ENCODE assay signal across 2 cellular contexts in the genomic region with DNA sequence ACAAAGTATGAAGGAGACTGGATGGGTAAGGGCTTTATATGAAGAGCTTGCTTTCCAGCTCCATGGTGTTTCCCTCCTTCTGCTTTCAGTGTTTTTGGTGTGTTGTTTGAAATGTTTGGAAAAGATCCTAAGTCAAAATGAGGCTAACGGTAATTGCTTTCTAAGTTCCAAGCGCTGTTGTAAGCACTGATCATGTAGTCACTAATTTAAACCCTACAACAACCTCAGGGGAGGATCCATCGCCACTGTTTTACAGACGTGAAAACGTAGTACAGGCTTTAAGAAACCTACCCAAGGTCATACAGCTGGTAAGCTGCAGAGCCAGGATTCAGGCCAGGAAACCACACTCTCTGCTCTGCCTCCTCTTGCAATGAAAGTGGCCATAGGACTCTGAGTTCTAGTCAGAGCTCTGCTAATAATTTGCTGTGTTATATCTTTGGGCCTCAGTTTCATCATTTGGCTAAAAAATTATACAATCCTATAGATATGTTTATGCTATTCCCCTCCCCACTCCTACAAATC.
A peak's percentile ranks its signal among the peaks of the same experiment; 100 is the strongest.
TF ChIP-seq lines count a peak whose summit lies in the region.

No MANE protein-coding gene starts in this region.

TF ChIP-seq in HEK293, 187 proteins besides CTCF, POLR2A, EP300 and RAD21:
- peak; percentile 69; the same call in 1 of the 2 replicates for TF ChIP-seq ZNF664 (tag by site-specific recombination; IDR thresholded peaks at IDR 0.05)
- no peak for TF ChIP-seq ZNF114 (tag by site-specific recombination; IDR thresholded peaks at IDR 0.05)
TF ChIP-seq in HEK293: peak in this region for 1.

TF ChIP-seq in H1, 55 proteins besides CTCF, POLR2A, EP300 and RAD21:
- TF ChIP-seq RBBP5 (IDR thresholded peaks at IDR 0.05; ENCODE audit: borderline replicate concordance, low read depth, low read length) (no peak), MAX (IDR thresholded peaks at IDR 0.05) (no peak), CBX8 (IDR thresholded peaks at IDR 0.05; ENCODE audit: borderline replicate concordance, low read depth, low read length) (no peak), YY1 (IDR thresholded peaks at IDR 0.05; ENCODE audit: low read depth, low read length) (no peak), JUN (IDR thresholded peaks at IDR 0.05; ENCODE audit: low read depth, low read length) (no peak), BACH1 (IDR thresholded peaks at IDR 0.05; ENCODE audit: low read length) (no peak), TAF7 (optimal IDR thresholded peaks at IDR 0.05; ENCODE audit: borderline replicate concordance, low read depth, low read length) (no peak), SP4 (IDR thresholded peaks at IDR 0.05; ENCODE audit: low read length) (no peak), SP2 (IDR thresholded peaks at IDR 0.05; ENCODE audit: low read length) (no peak), RXRA (IDR thresholded peaks at IDR 0.05; ENCODE audit: insufficient read depth, low read depth, low read length) (no peak)
